In the genomic region with DNA sequence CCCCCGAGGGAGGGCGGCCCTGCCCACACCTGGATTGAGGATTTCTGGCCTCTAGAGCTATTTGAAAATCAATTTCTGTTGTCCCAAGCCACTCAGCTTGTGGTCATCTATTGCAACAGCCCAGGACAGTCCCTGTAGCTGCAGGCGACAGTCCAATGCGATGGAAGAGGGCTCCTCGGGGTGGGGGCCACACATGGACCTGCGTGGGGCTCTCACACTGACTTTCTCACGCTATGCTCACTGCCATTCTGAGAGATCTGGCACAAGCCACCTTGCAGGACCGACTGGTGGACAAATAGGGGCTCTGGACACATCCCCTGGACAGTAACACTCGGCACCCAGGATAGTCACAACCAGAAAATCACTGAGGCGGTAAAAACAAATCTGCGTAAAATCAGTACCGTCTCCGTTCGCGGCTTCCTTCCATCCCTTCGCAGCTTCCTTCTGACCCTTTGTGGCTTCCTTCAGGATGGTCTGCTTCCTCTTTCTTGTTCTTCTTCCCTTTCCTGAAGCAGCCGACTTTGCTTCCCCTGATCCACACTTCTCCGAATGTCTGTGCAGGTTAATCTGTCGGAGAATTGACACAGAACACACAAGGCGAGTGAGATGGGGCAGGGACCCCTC, we compare ENCODE assay signal across 20 cellular contexts. TPM values are rescaled to one million over a fixed set of nuclear protein-coding genes. Genes with fewer than 3 reads are reported as not detected.
DNase-seq lines count a peak whose midpoint lies in the region; ATAC-seq, FAIRE-seq and TF ChIP-seq lines count a peak whose summit lies in the region.
"Had no signal": no experiment of that assay in that cellular context is flagged by ENCODE, and none has a peak within 500 bp of the region (broad histone marks: within the 10 kb centered on the region; RNA-seq: fewer than 3 reads in every experiment).

No MANE protein-coding gene starts in this region.

- H3K4me3 ChIP-seq in neural progenitor cell: no peak overlapping the region
- H3K4me3 ChIP-seq: coronary artery had no signal

- TF ChIP-seq CTCF in activated B cell treated with CpG ODN at 0.5 μM for 24 hours (IDR thresholded peaks at IDR 0.05): no peak
- no peak for TF ChIP-seq CTCF in neural progenitor cell (IDR thresholded peaks at IDR 0.05)
- no peak for TF ChIP-seq CTCF in GM10248 (IDR thresholded peaks at IDR 0.05; ENCODE audit: control extremely low read depth, extremely low read depth, low read depth, missing control alignments)

- H3K4me1 Mint-ChIP-seq in activated B cell treated with CpG ODN at 0.5 μM for 24 hours (peaks cover 49% of the 10 kb centered on the region), neural progenitor cell (peaks cover 51% of the 10 kb centered on the region)

- intact Hi-C loops in activated B cell treated with CpG ODN at 0.5 μM for 24 hours (cut with micrococcal nuclease): no loop called here

- H3K9ac ChIP-seq in neural progenitor cell: no peak overlapping the region
- H3K9ac ChIP-seq: parathyroid adenoma had no signal

- H3K4me3 Mint-ChIP-seq in activated B cell treated with CpG ODN at 0.5 μM for 24 hours: peak overlapping the region; percentile 53
- no peak overlapping the region for H3K4me3 Mint-ChIP-seq in neural progenitor cell

- H3K27me3 ChIP-seq in neural progenitor cell: peaks cover 4% of the 10 kb centered on the region

- CTCF ChIA-PET in activated B cell treated with CpG ODN at 0.5 μM for 24 hours (lab: Charles Lee): interaction anchor here (0.6 to 1.3 kb wide), 3 partner anchors 10 to 151 kb away, joined by 3 read pairs; no protein-coding TSS in a partner anchor
- CTCF ChIA-PET in GM10248 (lab: Yijun Ruan, JAX): interaction anchor here (1.3 to 1.9 kb wide), 2 partner anchors 13 to 412 kb away, joined by 4 to 9 read pairs; no protein-coding TSS in a partner anchor

- H3K4me1 ChIP-seq in neural progenitor cell: peaks cover 47% of the 10 kb centered on the region
- H3K4me1 ChIP-seq: parathyroid adenoma had no signal

- H3K27me3 Mint-ChIP-seq in activated B cell treated with CpG ODN at 0.5 μM for 24 hours (no peaks in the 10 kb centered on the region), neural progenitor cell (ENCODE audit: insufficient read depth, low read depth) (peaks cover 18% of the 10 kb centered on the region)

- DNase-seq in CD1c-positive myeloid dendritic cell (ENCODE audit: extremely low spot score) (peak; percentile 59), HTR-8/SVneo (ENCODE audit: insufficient read length, low spot score) (no peak), activated B cell treated with CpG ODN at 0.5 μM for 24 hours (no peak), neural progenitor cell (ENCODE audit: low spot score) (no peak), dedifferentiated amniotic fluid mesenchymal stem cell (ENCODE audit: extremely low spot score) (no peak), GM10248 (ENCODE audit: extremely low spot score) (no peak), hippocampal formation (lab: John Stamatoyannopoulos, UW) (no peak)
- DNase-seq: activated naive CD4-positive, alpha-beta T cell treated with Interleukin-2 at 50 U/mL for 16 hours; NCI-H2107; NCI-H748 treated with DMSO at 0.1 percent for 48 hours had no signal

- peak; percentile 23 for ATAC-seq in activated B cell treated with CpG ODN at 0.5 μM for 24 hours (ENCODE audit: low read depth)
- no peak for ATAC-seq in HG02763 (IDR thresholded peaks at IDR 0.05; ENCODE audit: unreplicated experiment)
- ATAC-seq: esophagus mucosa had no signal

- no peak overlapping the region for H3K4me2 ChIP-seq in neural progenitor cell

- peaks cover 29% of the 10 kb centered on the region for H3F3A ChIP-seq in neural progenitor cell (ENCODE audit: low read depth)

- POLR2A ChIA-PET in activated B cell treated with CpG ODN at 0.5 μM for 24 hours (lab: Charles Lee) (interaction anchor here (1.0 kb wide), 1 partner anchor 151 kb away, joined by 4 read pairs; the partner anchor contains the start of gene RAE1), GM10248 (lab: Yijun Ruan, JAX) (no interaction called here)

- H4K20me1 ChIP-seq in neural progenitor cell (ENCODE audit: low read depth): no peaks in the 10 kb centered on the region

- H3K27ac ChIP-seq in neural progenitor cell: no peak overlapping the region
- H3K27ac ChIP-seq: coronary artery, parathyroid adenoma, RWPE1 had no signal

- no peaks in the 10 kb centered on the region for H3K9me3 ChIP-seq in neural progenitor cell (ENCODE audit: low read depth)

- no peaks in the 10 kb centered on the region for H3K79me2 ChIP-seq in neural progenitor cell (ENCODE audit: low read depth)
- H3K79me2 ChIP-seq: parathyroid adenoma had no signal

- no peaks in the 10 kb centered on the region for H3K36me3 ChIP-seq in neural progenitor cell

- H2AFZ ChIP-seq in neural progenitor cell (replicated peaks): no peak overlapping the region
- H2AFZ ChIP-seq: parathyroid adenoma had no signal

- H3K36me3 Mint-ChIP-seq in activated B cell treated with CpG ODN at 0.5 μM for 24 hours (ENCODE audit: low read depth) (no peaks in the 10 kb centered on the region), neural progenitor cell (no peaks in the 10 kb centered on the region)

- peak; percentile 86 for FAIRE-seq in HTR-8/SVneo (lab: Jason Lieb, UNC)
- FAIRE-seq: astrocyte had no signal

- H3K9me3 Mint-ChIP-seq in activated B cell treated with CpG ODN at 0.5 μM for 24 hours (no peaks in the 10 kb centered on the region), neural progenitor cell (no peaks in the 10 kb centered on the region)

- H3K27ac Mint-ChIP-seq in activated B cell treated with CpG ODN at 0.5 μM for 24 hours: no peak overlapping the region
- H3K27ac Mint-ChIP-seq in neural progenitor cell: peak overlapping the region; percentile 50

RNA-seq across cellular contexts. Expression of gene CTCFL, which starts 21.8 kb away (rescaled TPM):
- total RNA-seq in activated B cell treated with CpG ODN at 0.5 μM for 24 hours (not detected in 2 replicates), neural progenitor cell (ENCODE audit: low replicate concordance) (0.34 TPM in 1 of 2 replicates, not detected in the other)
- total RNA-seq: astrocyte; esophagus mucosa; HT1080; MCF 10A; mononuclear cell; T-helper 2 cell treated with Interferon-gamma antibody and Interleukin-4, amounts not matched to agents 100 ng/mL and 5 ng/mL, for 36 hours had no signal

RNA-seq across cellular contexts. Expression of gene PCK1, which starts 57.8 kb away (rescaled TPM):
- total RNA-seq in activated B cell treated with CpG ODN at 0.5 μM for 24 hours (not detected in 2 replicates), neural progenitor cell (ENCODE audit: low replicate concordance) (not detected in 2 replicates)
- total RNA-seq: astrocyte; HT1080; MCF 10A; mononuclear cell; T-helper 2 cell treated with Interferon-gamma antibody and Interleukin-4, amounts not matched to agents 100 ng/mL and 5 ng/mL, for 36 hours had no signal
